ENCODE assay signal across 26 cellular contexts in the genomic region with DNA sequence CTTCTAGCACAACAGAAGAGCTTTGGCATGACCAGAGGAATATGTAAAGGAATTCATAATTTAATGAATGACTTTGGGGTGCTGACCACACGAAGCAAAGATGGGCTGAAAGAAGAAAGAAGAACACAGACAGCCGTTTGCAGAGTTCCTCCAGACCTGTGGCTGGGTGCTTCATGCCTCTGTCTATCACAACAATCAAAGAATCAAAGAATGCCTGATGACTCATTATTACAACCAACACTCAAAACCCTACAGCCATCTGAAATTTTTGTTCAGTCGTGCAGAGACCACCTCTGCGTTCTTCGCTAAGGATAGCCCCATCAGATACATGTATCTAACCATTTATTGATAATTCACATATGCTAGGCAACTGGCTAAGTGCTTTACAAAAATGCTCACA.
A peak's percentile ranks its signal among the peaks of the same experiment; 100 is the strongest.
DNase-seq lines count a peak whose midpoint lies in the region; ATAC-seq and TF ChIP-seq lines count a peak whose summit lies in the region.
"Had no signal": no experiment of that assay in that cellular context is flagged by ENCODE, and none has a peak within 500 bp of the region (broad histone marks: within the 10 kb centered on the region; RNA-seq: fewer than 3 reads in every experiment).

No MANE protein-coding gene starts in this region.

- intact Hi-C loops in mammary epithelial cell (cut with micrococcal nuclease), result no loop called here
- intact Hi-C loops in MCF 10A (cut with micrococcal nuclease), result loop anchor here (5.0 kb wide), 1 partner anchor 62 kb away; no protein-coding TSS in a partner anchor

- H4K20me1 ChIP-seq in mammary epithelial cell (ENCODE audit: insufficient read depth, low read length), result no peaks in the 10 kb centered on the region

- no peak overlapping the region for H2AFZ ChIP-seq in mammary epithelial cell (ENCODE audit: low read depth, low read length)

- BruUV-seq in mammary epithelial cell (replicated peaks; lab: Mats Ljungman, UMichigan) (no TSS peak), MCF 10A (replicated peaks; lab: Mats Ljungman, UMichigan) (no TSS peak)

- POLR2A ChIA-PET in MCF 10A (lab: Yijun Ruan, JAX), result interaction anchor here (0.6 to 2.9 kb wide), 7 partner anchors 12 to 316 kb away, joined by 3 to 11 read pairs (median 3); no protein-coding TSS in a partner anchor

- H3K27me3 Mint-ChIP-seq in MCF 10A (ENCODE audit: insufficient read depth, unreplicated experiment), result no peaks in the 10 kb centered on the region
- no peaks in the 10 kb centered on the region for H3K27me3 Mint-ChIP-seq in nephron (ENCODE audit: low read depth)
- H3K27me3 Mint-ChIP-seq: activated CD4-positive, alpha-beta T cell treated with anti-CD3 and anti-CD28 coated beads, Interleukin-2, amount 10 ng/mL, durations not matched to agents 7 days and 5 days; activated naive CD8-positive, alpha-beta T cell treated with anti-CD3 and anti-CD28 coated beads for 36 hours; brain; stimulated activated memory B cell treated with anti-CD40 and anti-IgM and Interleukin-4, amounts not matched to agents 10 μg/mL and 1 μg/mL and 100 μg/mL, for 72 hours had no signal

- no peak overlapping the region for H3K27ac Mint-ChIP-seq in MCF 10A (ENCODE audit: low read depth, unreplicated experiment)
- peak overlapping the region in 2 of 3 experiments; percentile 93 to 97 for H3K27ac Mint-ChIP-seq in nephron
- H3K27ac Mint-ChIP-seq: activated CD4-positive, alpha-beta T cell treated with anti-CD3 and anti-CD28 coated beads, Interleukin-2, amount 10 ng/mL, durations not matched to agents 7 days and 5 days; activated naive CD8-positive, alpha-beta T cell treated with anti-CD3 and anti-CD28 coated beads for 36 hours; activated T-helper 17 cell treated with anti-CD3 and anti-CD28 coated beads, Interleukin-2, amount 50 U/mL, for 72 hours; CD8-positive, alpha-beta T cell; stimulated activated memory B cell treated with anti-CD40 and anti-IgM and Interleukin-4, amounts not matched to agents 10 μg/mL and 1 μg/mL and 100 μg/mL, for 72 hours had no signal

- no peaks in the 10 kb centered on the region for H3K9me3 Mint-ChIP-seq in MCF 10A (ENCODE audit: unreplicated experiment)
- no peaks in the 10 kb centered on the region for H3K9me3 Mint-ChIP-seq in nephron
- H3K9me3 Mint-ChIP-seq: activated CD4-positive, alpha-beta T cell treated with anti-CD3 and anti-CD28 coated beads, Interleukin-2, amount 10 ng/mL, durations not matched to agents 7 days and 5 days; activated T-helper 17 cell treated with anti-CD3 and anti-CD28 coated beads, Interleukin-2, amount 50 U/mL, for 72 hours; brain; CD8-positive, alpha-beta T cell; stimulated activated memory B cell treated with anti-CD40 and anti-IgM and Interleukin-4, amounts not matched to agents 10 μg/mL and 1 μg/mL and 100 μg/mL, for 72 hours had no signal

- peaks cover 41% of the 10 kb centered on the region for H3K4me1 Mint-ChIP-seq in MCF 10A (ENCODE audit: insufficient read depth, unreplicated experiment)
- H3K4me1 Mint-ChIP-seq in nephron, result peaks cover 78% of the 10 kb centered on the region

- DNase-seq in mammary epithelial cell, result peak; percentile 41
- DNase-seq in MCF 10A (ENCODE audit: unreplicated experiment), result no peak
- DNase-seq in epithelial cell of prostate (ENCODE audit: low read depth, low spot score), result no peak
- no peak for DNase-seq in NCI-H2081 treated with DMSO at 0.1 percent for 48 hours (lab: John Stamatoyannopoulos, UW)
- no peak for DNase-seq in NCI-H2107 treated with DMSO at 0.1 percent for 48 hours (lab: John Stamatoyannopoulos, UW; ENCODE audit: unreplicated experiment)
- no peak for DNase-seq in SKM-1 (lab: John Stamatoyannopoulos, UW; ENCODE audit: unreplicated experiment)
- DNase-seq: activated CD4-positive, alpha-beta T cell treated with anti-CD3 and anti-CD28 coated beads, Interleukin-2, amount 10 ng/mL, durations not matched to agents 7 days and 5 days; activated naive CD8-positive, alpha-beta T cell treated with anti-CD3 and anti-CD28 coated beads for 36 hours; AML-193; CD8-positive, alpha-beta T cell; GDM1; H7; heart left ventricle; left ventricle myocardium inferior; NCI-H146; NCI-H69; psoas muscle; SHP77; small intestine; testis had no signal

- no peak overlapping the region for H3K9ac ChIP-seq in mammary epithelial cell (ENCODE audit: insufficient read depth, low read length)

- H3K4me1 ChIP-seq in mammary epithelial cell (ENCODE audit: insufficient read depth, low read length), result peaks cover 48% of the 10 kb centered on the region
- H3K4me1 ChIP-seq: psoas muscle had no signal

- H3K4me3 ChIP-seq in mammary epithelial cell (replicated peaks in 1 of 3; ENCODE audit: insufficient read depth in 1 of 3, low read depth in 2 of 3, low read length in 3 of 3), result no peak overlapping the region
- H3K4me3 ChIP-seq: left ventricle myocardium inferior, psoas muscle, testis had no signal

- no peaks in the 10 kb centered on the region for H3K36me3 Mint-ChIP-seq in MCF 10A (ENCODE audit: insufficient read depth, unreplicated experiment)
- no peaks in the 10 kb centered on the region for H3K36me3 Mint-ChIP-seq in nephron (ENCODE audit: low read depth)
- H3K36me3 Mint-ChIP-seq: activated naive CD8-positive, alpha-beta T cell treated with anti-CD3 and anti-CD28 coated beads for 36 hours; brain; CD8-positive, alpha-beta T cell; stimulated activated memory B cell treated with anti-CD40 and anti-IgM and Interleukin-4, amounts not matched to agents 10 μg/mL and 1 μg/mL and 100 μg/mL, for 72 hours had no signal

- CTCF ChIA-PET in mammary epithelial cell (lab: Charles Lee; ENCODE audit: low non-redundant PET) (no interaction called here), MCF 10A (lab: Yijun Ruan, JAX) (interaction anchor here (1.1 to 1.8 kb wide), 3 partner anchors 87 to 331 kb away, joined by 5 to 8 read pairs (median 6); a partner anchor contains a TSS)

- in situ Hi-C loops in mammary epithelial cell (cut with MboI; ENCODE audit: low sequenced_read_pairs in 2 of 2), result no loop called here

- peaks cover 4% of the 10 kb centered on the region for H3K9me3 ChIP-seq in mammary epithelial cell (replicated peaks; ENCODE audit: insufficient read depth, low read length)
- H3K9me3 ChIP-seq: heart left ventricle, left ventricle myocardium inferior, psoas muscle, testis had no signal

- H3K36me3 ChIP-seq in mammary epithelial cell (ENCODE audit: insufficient read depth, low read length), result no peaks in the 10 kb centered on the region
- H3K36me3 ChIP-seq: heart left ventricle, left ventricle myocardium inferior had no signal

- no peak for ATAC-seq in HG02885 (IDR thresholded peaks at IDR 0.05; ENCODE audit: poor library complexity, unreplicated experiment)
- ATAC-seq: activated T-helper 17 cell treated with anti-CD3 and anti-CD28 coated beads, Interleukin-2, amount 50 U/mL, for 72 hours; CD8-positive, alpha-beta T cell; psoas muscle; stimulated activated memory B cell treated with anti-CD40 and anti-IgM and Interleukin-4, amounts not matched to agents 10 μg/mL and 1 μg/mL and 100 μg/mL, for 72 hours had no signal

- H3K4me2 ChIP-seq in mammary epithelial cell (ENCODE audit: insufficient read depth, low read depth, low read length), result no peak overlapping the region

- no peaks in the 10 kb centered on the region for H3K79me2 ChIP-seq in mammary epithelial cell (ENCODE audit: insufficient read depth, low read length)

- dilution Hi-C loops in mammary epithelial cell (cut with HindIII; ENCODE audit: low sequenced_read_pairs), result no loop called here

- H3K27me3 ChIP-seq in mammary epithelial cell (ENCODE audit: insufficient read depth, low read length), result no peaks in the 10 kb centered on the region
- H3K27me3 ChIP-seq: heart left ventricle, testis had no signal

- TF ChIP-seq CTCF in mammary epithelial cell (conservative IDR thresholded peaks at IDR 0.05 in 1 of 2, IDR thresholded peaks at IDR 0.05 in 1 of 2; ENCODE audit: extremely low read depth in 1 of 2, insufficient read depth in 1 of 2, low read depth in 1 of 2, low read length in 2 of 2) (no peak), MCF 10A (IDR thresholded peaks at IDR 0.05; ENCODE audit: unreplicated experiment) (no peak), nephron (IDR thresholded peaks at IDR 0.05; ENCODE audit: unreplicated experiment in 3 of 3) (no peak)

- WGBS in mammary epithelial cell (ENCODE audit: low coverage, missing lambda C conversion rate), result 55% methylated on average over 5 of the region's 5 CpGs

- peak overlapping the region; percentile 96 for H3K27ac ChIP-seq in mammary epithelial cell (ENCODE audit: insufficient read depth, low read depth, low read length)
- H3K27ac ChIP-seq in epithelial cell of prostate, result peak overlapping the region; percentile 33
- H3K27ac ChIP-seq: 22Rv1, psoas muscle had no signal

- no peak overlapping the region for H3K4me3 Mint-ChIP-seq in MCF 10A (ENCODE audit: unreplicated experiment)
- H3K4me3 Mint-ChIP-seq in nephron, result no peak overlapping the region
- H3K4me3 Mint-ChIP-seq: activated CD4-positive, alpha-beta T cell treated with anti-CD3 and anti-CD28 coated beads, Interleukin-2, amount 10 ng/mL, durations not matched to agents 7 days and 5 days; activated naive CD8-positive, alpha-beta T cell treated with anti-CD3 and anti-CD28 coated beads for 36 hours; activated T-helper 17 cell treated with anti-CD3 and anti-CD28 coated beads, Interleukin-2, amount 50 U/mL, for 72 hours; brain; CD8-positive, alpha-beta T cell; stimulated activated memory B cell treated with anti-CD40 and anti-IgM and Interleukin-4, amounts not matched to agents 10 μg/mL and 1 μg/mL and 100 μg/mL, for 72 hours had no signal
